ENCODE assay signal across 38 cellular contexts in genomic region chr4:174545268-174545667, GRCh38. TPM values are rescaled to one million over a fixed set of nuclear protein-coding genes. Genes with fewer than 3 reads are reported as not detected.
A peak's percentile ranks its signal among the peaks of the same experiment; 100 is the strongest.
DNase-seq lines count a peak whose midpoint lies in the region; ATAC-seq, FAIRE-seq and TF ChIP-seq lines count a peak whose summit lies in the region.
"Had no signal": no experiment of that assay in that cellular context is flagged by ENCODE, and none has a peak within 500 bp of the region (broad histone marks: within the 10 kb centered on the region; RNA-seq: fewer than 3 reads in every experiment).

No MANE protein-coding gene starts in this region.

- FAIRE-seq in HepG2 (lab: Jason Lieb, UNC) (no peak), frontal cortex (lab: Jason Lieb, UNC) (peak; percentile 51)
- FAIRE-seq: A204.1, A549, D721Med had no signal

- H3K27me3 ChIP-seq in liver (ENCODE audit: control insufficient read depth in 4 of 4, insufficient read depth in 4 of 4, low read length in 3 of 4) (no peaks in the 10 kb centered on the region), HepG2 (ENCODE audit: control insufficient read depth in 1 of 2, insufficient read depth in 2 of 2, low read length in 2 of 2) (no peaks in the 10 kb centered on the region), right lobe of liver (no peaks in the 10 kb centered on the region)
- H3K27me3 ChIP-seq: BLaER1; BLaER1 treated with 17β-estradiol and CSF1 and Interleukin-3, amounts not matched to agents 10 nM and 100 nM had no signal

- no peaks in the 10 kb centered on the region for H4K20me1 ChIP-seq in HepG2 (ENCODE audit: insufficient read depth, low read length)
- H4K20me1 ChIP-seq: BLaER1; BLaER1 treated with 17β-estradiol and CSF1 and Interleukin-3, amounts not matched to agents 10 nM and 100 nM had no signal

- no peaks in the 10 kb centered on the region for H3K36me3 ChIP-seq in liver (ENCODE audit: control insufficient read depth in 4 of 4, insufficient read depth in 3 of 4, low read depth in 1 of 4, low read length in 3 of 4)
- no peaks in the 10 kb centered on the region for H3K36me3 ChIP-seq in HepG2 (replicated peaks in 1 of 2; ENCODE audit: control insufficient read depth in 1 of 2, insufficient read depth in 2 of 2, low read length in 2 of 2)
- no peaks in the 10 kb centered on the region for H3K36me3 ChIP-seq in right lobe of liver
- H3K36me3 ChIP-seq: BE2C; BLaER1; BLaER1 treated with 17β-estradiol and CSF1 and Interleukin-3, amounts not matched to agents 10 nM and 100 nM had no signal

- H3K9me3 ChIP-seq in liver (ENCODE audit: control insufficient read depth in 4 of 4, low read length in 3 of 4) (no peaks in the 10 kb centered on the region), HepG2 (ENCODE audit: low read length) (peaks cover 7% of the 10 kb centered on the region; the same call in 1 of the 2 replicates), right lobe of liver (no peaks in the 10 kb centered on the region)
- H3K9me3 ChIP-seq: BE2C had no signal

- ATAC-seq in HepG2 = no peak
- ATAC-seq in left lobe of liver = peak; percentile 57
- ATAC-seq in right lobe of liver = peak; percentile 55 to 84 (median 79)
- ATAC-seq: A549; CD8-positive, alpha-beta T cell had no signal

- in situ Hi-C loops in HepG2 (cut with HindIII; ENCODE audit: extremely low pct_ligation_motif_present, low pct_unique_long_range_greater_than_20kb) = no loop called here

- CTCF ChIA-PET in HepG2 (lab: Yijun Ruan, JAX; ENCODE audit: low intra/inter-chr PET ratio, low total read pairs) = no interaction called here

- no peaks in the 10 kb centered on the region for H3K79me2 ChIP-seq in HepG2 (ENCODE audit: insufficient read depth, low read length)

- no peak overlapping the region for H3K4me2 ChIP-seq in HepG2 (ENCODE audit: low read depth, low read length)
- H3K4me2 ChIP-seq: A549; BLaER1; BLaER1 treated with 17β-estradiol and CSF1 and Interleukin-3, amounts not matched to agents 10 nM and 100 nM had no signal

- intact Hi-C loops in HepG2 (cut with micrococcal nuclease; ENCODE audit: unreplicated experiment) (no loop called here), right lobe of liver (cut with DNase I) (no loop called here)

- TF ChIP-seq CTCF in liver (IDR thresholded peaks at IDR 0.05; ENCODE audit: low read depth, low read length, missing input control) (no peak), HepG2 (CRISPR knock-in tag; IDR thresholded peaks at IDR 0.05) (no peak), right lobe of liver (IDR thresholded peaks at IDR 0.05) (no peak)

- TF ChIP-seq EP300 in HepG2 (IDR thresholded peaks at IDR 0.05; ENCODE audit: low read depth in 2 of 2, low read length in 2 of 2) (no peak), HepG2 (CRISPR knock-in tag; IDR thresholded peaks at IDR 0.05; ENCODE audit: borderline replicate concordance) (no peak)

- TF ChIP-seq POLR2A in HepG2 (IDR thresholded peaks at IDR 0.05; ENCODE audit: insufficient read depth in 1 of 2, low read depth in 2 of 2, low read length in 2 of 2) (no peak), right lobe of liver (IDR thresholded peaks at IDR 0.05) (no peak)

- DNase-seq in HepG2 (ENCODE audit: low spot score) (no peak), frontal cortex (ENCODE audit: low spot score in 2 of 2) (no peak), left lobe of liver (ENCODE audit: low spot score) (no peak), right lobe of liver (no peak), NCI-H2171 treated with DMSO at 0.1 percent for 48 hours (lab: John Stamatoyannopoulos, UW) (no peak), HuH-7.5 (ENCODE audit: low spot score) (no peak), inferior parietal cortex (ENCODE audit: extremely low spot score) (no peak)
- DNase-seq: 8988T; ACHN; AML-193; BE2C; C1 segment of cervical spinal cord; Caco-2; Calu3; CD4-positive, alpha-beta memory T cell; CD4-positive, alpha-beta T cell; CD4-positive, CD25-positive, alpha-beta regulatory T cell; CD8-positive, alpha-beta memory T cell; CD8-positive, alpha-beta T cell; COR-L47; DMS 273 treated with DMSO at 0.1 percent for 48 hours; DMS153; DMS53; DMS79; DMS79 treated with DMSO at 0.1 percent for 48 hours; DND-41; EL had no signal

- TF ChIP-seq RAD21 in liver (IDR thresholded peaks at IDR 0.05) = no peak
- TF ChIP-seq RAD21 in HepG2 (CRISPR knock-in tag; IDR thresholded peaks at IDR 0.05) = no peak

- H2AFZ ChIP-seq in HepG2 (ENCODE audit: low read length) = no peak overlapping the region

- H3K4me1 ChIP-seq in liver (ENCODE audit: control insufficient read depth in 4 of 4, insufficient read depth in 4 of 4, low read length in 3 of 4) (peaks cover 2 to 8% (median 7%) of the 10 kb centered on the region in 4 donors), HepG2 (ENCODE audit: insufficient read depth, low read length) (no peaks in the 10 kb centered on the region), right lobe of liver (peaks cover 0 to 14% (median 5%) of the 10 kb centered on the region in 4 donors)
- H3K4me1 ChIP-seq: BE2C; BLaER1; BLaER1 treated with 17β-estradiol and CSF1 and Interleukin-3, amounts not matched to agents 10 nM and 100 nM; Caco-2 had no signal

- H3K27ac ChIP-seq in liver (ENCODE audit: low read depth in 1 of 2, low read length in 2 of 2) (no peak overlapping the region), HepG2 (ENCODE audit: extremely low read length, insufficient read depth, low read length) (no peak overlapping the region), right lobe of liver (no peak overlapping the region)
- H3K27ac ChIP-seq: 22Rv1; A549; BLaER1; BLaER1 treated with 17β-estradiol and CSF1 and Interleukin-3, amounts not matched to agents 10 nM and 100 nM; C4-2B had no signal

- no TSS peak for BruUV-seq in HepG2 (replicated peaks; lab: Mats Ljungman, UMichigan)

- POLR2A ChIA-PET in HepG2 (lab: Yijun Ruan, JAX) = no interaction called here

- no peak overlapping the region for H3K9ac ChIP-seq in liver (ENCODE audit: low read depth in 1 of 2, low read length in 2 of 2)
- no peak overlapping the region for H3K9ac ChIP-seq in HepG2 (ENCODE audit: insufficient read depth, low read depth, low read length)
- H3K9ac ChIP-seq: BLaER1; BLaER1 treated with 17β-estradiol and CSF1 and Interleukin-3, amounts not matched to agents 10 nM and 100 nM had no signal

- H3K4me3 ChIP-seq in liver (ENCODE audit: low read depth in 1 of 3, low read length in 3 of 3) = no peak overlapping the region
- H3K4me3 ChIP-seq in HepG2 (replicated peaks in 1 of 3; ENCODE audit: insufficient read depth in 1 of 3, low read depth in 2 of 3, low read length in 3 of 3) = no peak overlapping the region
- H3K4me3 ChIP-seq in right lobe of liver = no peak overlapping the region
- H3K4me3 ChIP-seq: A549; BLaER1; BLaER1 treated with 17β-estradiol and CSF1 and Interleukin-3, amounts not matched to agents 10 nM and 100 nM had no signal

TF ChIP-seq in liver, 16 proteins besides CTCF, POLR2A, EP300 and RAD21 (continues in another document):
- TF ChIP-seq FOXA1 (IDR thresholded peaks at IDR 0.05) (no peak), ATF3 (IDR thresholded peaks at IDR 0.05) (no peak), TAF1 (conservative IDR thresholded peaks at IDR 0.05) (no peak), HNF4A (conservative IDR thresholded peaks at IDR 0.05) (peak in 1 of 2 donors; percentile 9)
- TF ChIP-seq, protein P1, sequence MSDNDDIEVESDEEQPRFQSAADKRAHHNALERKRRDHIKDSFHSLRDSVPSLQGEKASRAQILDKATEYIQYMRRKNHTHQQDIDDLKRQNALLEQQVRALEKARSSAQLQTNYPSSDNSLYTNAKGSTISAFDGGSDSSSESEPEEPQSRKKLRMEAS (IDR thresholded peaks at IDR 0.05) = no peak

TF ChIP-seq in HepG2, 621 proteins besides CTCF, POLR2A, EP300 and RAD21 (continues in another document):
- TF ChIP-seq, protein P2, sequence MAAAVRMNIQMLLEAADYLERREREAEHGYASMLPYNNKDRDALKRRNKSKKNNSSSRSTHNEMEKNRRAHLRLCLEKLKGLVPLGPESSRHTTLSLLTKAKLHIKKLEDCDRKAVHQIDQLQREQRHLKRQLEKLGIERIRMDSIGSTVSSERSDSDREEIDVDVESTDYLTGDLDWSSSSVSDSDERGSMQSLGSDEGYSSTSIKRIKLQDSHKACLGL (CRISPR knock-in tag; IDR thresholded peaks at IDR 0.05) = no peak
- TF ChIP-seq, protein P3, sequence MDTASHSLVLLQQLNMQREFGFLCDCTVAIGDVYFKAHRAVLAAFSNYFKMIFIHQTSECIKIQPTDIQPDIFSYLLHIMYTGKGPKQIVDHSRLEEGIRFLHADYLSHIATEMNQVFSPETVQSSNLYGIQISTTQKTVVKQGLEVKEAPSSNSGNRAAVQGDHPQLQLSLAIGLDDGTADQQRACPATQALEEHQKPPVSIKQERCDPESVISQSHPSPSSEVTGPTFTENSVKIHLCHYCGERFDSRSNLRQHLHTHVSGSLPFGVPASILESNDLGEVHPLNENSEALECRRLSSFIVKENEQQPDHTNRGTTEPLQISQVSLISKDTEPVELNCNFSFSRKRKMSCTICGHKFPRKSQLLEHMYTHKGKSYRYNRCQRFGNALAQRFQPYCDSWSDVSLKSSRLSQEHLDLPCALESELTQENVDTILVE (CRISPR knock-in tag; IDR thresholded peaks at IDR 0.05) = no peak

RNA-seq across cellular contexts. Expression of gene HPGD, which starts 23.0 kb away (rescaled TPM):
- total RNA-seq in liver (100 to 1,000 TPM in 1 of 2 donors, 1 to 10 TPM in 1; 7.9 to 113 TPM), HepG2 (2016; rRNA removed; fragmentation: Illumina TruSeq; extraction: Trizol) (0.13 and 0.36 TPM in 2 replicates), frontal cortex (5.7 TPM), left lobe of liver (84.3 TPM), right lobe of liver (100 to 1,000 TPM in 1 of 6 experiments, 10 to 100 TPM in 5; 71.7 to 124 (median 91.0) TPM)
- polyA plus RNA-seq in liver (10 to 100 TPM; 24.2 to 90.0 TPM), HepG2 (2011; rRNA removed) (0.24 and 0.38 TPM in 2 replicates)
- total RNA-seq in HepG2 (2016; cell fraction: cytosol; rRNA removed; fragmentation: Illumina TruSeq; extraction: Trizol; ENCODE audit: low read depth) = not detected in 2 replicates
- total RNA-seq in HepG2 (2016; cell fraction: insoluble cytoplasmic fraction; rRNA removed; fragmentation: Illumina TruSeq; extraction: Trizol) = 0.22 and 0.25 TPM in 2 replicates
- not detected in 2 replicates for total RNA-seq in HepG2 (2016; cell fraction: membrane; rRNA removed; fragmentation: Illumina TruSeq; extraction: Trizol)
- total RNA-seq in HepG2 (2016; cell fraction: nucleus; rRNA removed; fragmentation: Illumina TruSeq; extraction: Trizol) = not detected in 2 replicates
- 0.06 and 0.12 TPM in 2 replicates for polyA plus RNA-seq in HepG2 (2011; cell fraction: cytosol; rRNA removed)
- polyA plus RNA-seq in HepG2 (2011; cell fraction: nucleus; rRNA removed) = 0.21 and 0.23 TPM in 2 replicates
- 0.36 and 0.55 TPM in 2 replicates for polyA plus RNA-seq in HepG2 (2012)
- polyA plus RNA-seq in HepG2 (2016; cell fraction: cytosol; fragmentation: Illumina TruSeq; extraction: Trizol; ENCODE audit: low read depth) = 0.19 TPM in 1 of 2 replicates, not detected in the other
- 0.24 and 0.35 TPM in 2 replicates for polyA plus RNA-seq in HepG2 (2016; cell fraction: insoluble cytoplasmic fraction; fragmentation: Illumina TruSeq; extraction: Trizol; ENCODE audit: low read depth)
- polyA plus RNA-seq in HepG2 (2016; cell fraction: membrane; fragmentation: Illumina TruSeq; extraction: Trizol; ENCODE audit: low read depth) = 0.15 TPM in 1 of 2 replicates, not detected in the other
- not detected in 2 replicates for polyA plus RNA-seq in HepG2 (2016; cell fraction: nucleus; fragmentation: Illumina TruSeq; extraction: Trizol; ENCODE audit: insufficient read depth, low read depth)
- 0.32 and 0.77 TPM in 2 replicates for polyA minus RNA-seq in HepG2 (2011; rRNA and poly(A)+ RNA removed; ENCODE audit: low replicate concordance)
- polyA minus RNA-seq in HepG2 (2011; cell fraction: cytosol; rRNA and poly(A)+ RNA removed) = not detected in 2 replicates
- 0.75 TPM in 1 of 2 replicates, not detected in the other for polyA minus RNA-seq in HepG2 (2011; cell fraction: nucleus; rRNA and poly(A)+ RNA removed)
- total RNA-seq: B cell, Daoy had no signal
- polyA plus RNA-seq: BJ had no signal
